In genomic region chr12:103657331-103657730, GRCh38 we compare ENCODE assay signal across 23 cellular contexts.
DNase-seq lines count a peak whose midpoint lies in the region; ATAC-seq and TF ChIP-seq lines count a peak whose summit lies in the region.
"Had no signal": no experiment of that assay in that cellular context is flagged by ENCODE, and none has a peak within 500 bp of the region (broad histone marks: within the 10 kb centered on the region; RNA-seq: fewer than 3 reads in every experiment).

No MANE protein-coding gene starts in this region.

- DNase-seq in MCF 10A (ENCODE audit: unreplicated experiment): peak; percentile 13
- DNase-seq in breast epithelium (ENCODE audit: low spot score in 2 of 2): no peak
- peak; percentile 2 for DNase-seq in adipocyte (ENCODE audit: low read depth)
- peak; percentile 77 for DNase-seq in fibroblast of villous mesenchyme (ENCODE audit: low read depth)
- no peak for DNase-seq in endodermal cell
- DNase-seq in SKM-1 (lab: John Stamatoyannopoulos, UW; ENCODE audit: unreplicated experiment): no peak
- no peak for DNase-seq in stimulated activated CD8-positive, alpha-beta memory T cell treated with anti-CD3 and anti-CD28 coated beads, Interleukin-4, amount 100 ng/mL, for 48 hours
- DNase-seq: activated CD4-positive, alpha-beta T cell treated with anti-CD3 and anti-CD28 coated beads, Interleukin-2, amount 50 U/mL, for 4 hours; activated effector memory CD4-positive, alpha-beta T cell treated with anti-CD3 and anti-CD28 coated beads, Interleukin-2, amount 50 U/mL, for 16 hours; amniotic stem cell; effector CD4-positive, alpha-beta T cell; GDM1; head of caudate nucleus; NCI-H187 treated with DMSO at 0.1 percent for 48 hours; NCI-H510A; stimulated activated CD4-positive, alpha-beta T cell treated with anti-CD3 and anti-CD28 coated beads, Interleukin-12 subunit alpha, Interleukin-12 subunit beta, amount 100 ng/mL, for 4 hours; upper lobe of left lung had no signal

- no peaks in the 10 kb centered on the region for H3K4me1 Mint-ChIP-seq in MCF 10A (ENCODE audit: insufficient read depth, unreplicated experiment)
- H3K4me1 Mint-ChIP-seq in endodermal cell: no peaks in the 10 kb centered on the region

- H3K36me3 Mint-ChIP-seq in MCF 10A (ENCODE audit: insufficient read depth, unreplicated experiment): no peaks in the 10 kb centered on the region
- H3K36me3 Mint-ChIP-seq in endodermal cell (ENCODE audit: low read depth): no peaks in the 10 kb centered on the region
- H3K36me3 Mint-ChIP-seq: WTC11 had no signal

- no peaks in the 10 kb centered on the region for H3K27me3 ChIP-seq in breast epithelium
- peaks cover 30% of the 10 kb centered on the region for H3K27me3 ChIP-seq in adipocyte (replicated peaks; ENCODE audit: control insufficient read depth, insufficient read depth, low read length)
- no peaks in the 10 kb centered on the region for H3K27me3 ChIP-seq in endodermal cell (ENCODE audit: control insufficient read depth, insufficient read depth, low read length, poor library complexity, severe bottlenecking)
- H3K27me3 ChIP-seq: BLaER1 treated with 17β-estradiol and CSF1 and Interleukin-3, amounts not matched to agents 10 nM and 100 nM; upper lobe of left lung had no signal

- CTCF ChIA-PET in MCF 10A (lab: Yijun Ruan, JAX): interaction anchor here (0.6 to 1.1 kb wide), 2 partner anchors 24 to 68 kb away, joined by 3 read pairs; no protein-coding TSS in a partner anchor

- H3K9me3 Mint-ChIP-seq in MCF 10A (ENCODE audit: unreplicated experiment) (peaks cover 9% of the 10 kb centered on the region), endodermal cell (no peaks in the 10 kb centered on the region)

- H3K27me3 Mint-ChIP-seq in MCF 10A (ENCODE audit: insufficient read depth, unreplicated experiment) (peaks cover 61% of the 10 kb centered on the region), endodermal cell (ENCODE audit: insufficient read depth) (peaks cover 4% of the 10 kb centered on the region)

- TF ChIP-seq CTCF in MCF 10A (IDR thresholded peaks at IDR 0.05; ENCODE audit: unreplicated experiment) (no peak), breast epithelium (IDR thresholded peaks at IDR 0.05) (no peak), fibroblast of villous mesenchyme (IDR thresholded peaks at IDR 0.05; ENCODE audit: insufficient read depth, low read depth, low read length) (no peak), endodermal cell (conservative IDR thresholded peaks at IDR 0.05) (no peak)

- no peak overlapping the region for H3K27ac ChIP-seq in breast epithelium
- H3K27ac ChIP-seq in endodermal cell (ENCODE audit: low read depth, low read length): no peak overlapping the region
- H3K27ac ChIP-seq: A549; BLaER1 treated with 17β-estradiol and CSF1 and Interleukin-3, amounts not matched to agents 10 nM and 100 nM; neutrophil; upper lobe of left lung had no signal

- POLR2A ChIA-PET in MCF 10A (lab: Yijun Ruan, JAX): no interaction called here

- BruUV-seq in MCF 10A (replicated peaks; lab: Mats Ljungman, UMichigan): no TSS peak

- H3K9ac ChIP-seq in adipocyte (ENCODE audit: low read length) (no peak overlapping the region), endodermal cell (ENCODE audit: extremely low read depth, low read length, poor library complexity, severe bottlenecking) (no peak overlapping the region)
- H3K9ac ChIP-seq: BLaER1 treated with 17β-estradiol and CSF1 and Interleukin-3, amounts not matched to agents 10 nM and 100 nM had no signal

- no peak for ATAC-seq in GM18502 (IDR thresholded peaks at IDR 0.05; ENCODE audit: poor library complexity, unreplicated experiment)
- ATAC-seq: SK-N-SH treated with all-trans-retinoic acid at 6 μM for 48 hours, WTC11 had no signal

- H3K4me1 ChIP-seq in breast epithelium (no peaks in the 10 kb centered on the region), adipocyte (ENCODE audit: control insufficient read depth, insufficient read depth, low read length) (no peaks in the 10 kb centered on the region), endodermal cell (ENCODE audit: control insufficient read depth, insufficient read depth, low read length) (no peaks in the 10 kb centered on the region)
- H3K4me1 ChIP-seq: A549; BLaER1 treated with 17β-estradiol and CSF1 and Interleukin-3, amounts not matched to agents 10 nM and 100 nM; upper lobe of left lung had no signal

- H3K4me3 Mint-ChIP-seq in MCF 10A (ENCODE audit: unreplicated experiment) (no peak overlapping the region), endodermal cell (no peak overlapping the region)
- H3K4me3 Mint-ChIP-seq: WTC11 had no signal

- intact Hi-C loops in MCF 10A (cut with micrococcal nuclease) (no loop called here), breast epithelium (cut with DNase I; ENCODE audit: low total_unique reads) (no loop called here)

- 91 to 100% methylated on average over 1 to 2 of the region's 2 CpGs for WGBS in endodermal cell (ENCODE audit: insufficient coverage in 1 of 2, insufficient read length in 1 of 2), 2 experiments

- no peaks in the 10 kb centered on the region for H3K9me3 ChIP-seq in breast epithelium
- H3K9me3 ChIP-seq in adipocyte (ENCODE audit: control insufficient read depth, low read length): no peaks in the 10 kb centered on the region
- no peaks in the 10 kb centered on the region for H3K9me3 ChIP-seq in endodermal cell (ENCODE audit: control insufficient read depth, low read length)
- H3K9me3 ChIP-seq: A549; BLaER1 treated with 17β-estradiol and CSF1 and Interleukin-3, amounts not matched to agents 10 nM and 100 nM; neutrophil; upper lobe of left lung had no signal

- H3K4me3 ChIP-seq in breast epithelium (no peak overlapping the region), adipocyte (ENCODE audit: low read length) (no peak overlapping the region), fibroblast of villous mesenchyme (ENCODE audit: low read depth, low read length) (no peak overlapping the region), endodermal cell (ENCODE audit: low read length) (no peak overlapping the region)
- H3K4me3 ChIP-seq: A549; BLaER1 treated with 17β-estradiol and CSF1 and Interleukin-3, amounts not matched to agents 10 nM and 100 nM; upper lobe of left lung had no signal

- H3K36me3 ChIP-seq in breast epithelium (no peaks in the 10 kb centered on the region), adipocyte (ENCODE audit: control insufficient read depth, insufficient read depth, low read length, severe bottlenecking) (no peaks in the 10 kb centered on the region), endodermal cell (ENCODE audit: control insufficient read depth, insufficient read depth, low read length) (no peaks in the 10 kb centered on the region)
- H3K36me3 ChIP-seq: BLaER1 treated with 17β-estradiol and CSF1 and Interleukin-3, amounts not matched to agents 10 nM and 100 nM; neutrophil; upper lobe of left lung had no signal

- H3K27ac Mint-ChIP-seq in MCF 10A (ENCODE audit: low read depth, unreplicated experiment) (no peak overlapping the region), endodermal cell (no peak overlapping the region)
- H3K27ac Mint-ChIP-seq: WTC11 had no signal

- no peak for TF ChIP-seq POLR2A in breast epithelium (IDR thresholded peaks at IDR 0.05)

Comparison
In these comparisons a context has a peak if more than half of its experiments do, and no peak if none do; other contexts are left out.
1. DNase-seq: peak in MCF 10A (single experiment), adipocyte (single experiment) and fibroblast of villous mesenchyme (single experiment); none in breast epithelium (0 of 2), endodermal cell (single experiment), SKM-1 (single experiment) and stimulated activated CD8-positive, alpha-beta memory T cell treated with anti-CD3 and anti-CD28 coated beads, Interleukin-4, amount 100 ng/mL, for 48 hours (single experiment).